In genomic region chr17:34980353-34980680, GRCh38 we compare ENCODE assay signal across 8 cellular contexts. TPM values are rescaled to one million over a fixed set of nuclear protein-coding genes. Genes with fewer than 3 reads are reported as not detected.
DNase-seq lines count a peak whose midpoint lies in the region; ATAC-seq and TF ChIP-seq lines count a peak whose summit lies in the region.

Gene LIG3, plus strand, starts transcription at chr17:34980512. Its CDS starts 2,494 bp downstream, at chr17:34983006.

- DNase-seq in GM12865 (ENCODE audit: low read depth) (peak; percentile 96), NCI-H1436 (lab: John Stamatoyannopoulos, UW) (peak; percentile 93), SW480 (ENCODE audit: low spot score) (peak; percentile 92), cardiac muscle cell (ENCODE audit: low read depth in 1 of 2, low spot score in 1 of 2) (peak; percentile 95 to 96), tibial nerve (ENCODE audit: low spot score in 2 of 2) (peak; percentile 83 to 89)
- DNase-seq in activated naive CD8-positive, alpha-beta T cell treated with anti-CD3 and anti-CD28 coated beads, Interleukin-2, amount 50 U/mL, for 24 hours = peak; percentile 96

- peak; percentile 89 for ATAC-seq in HG02798 (IDR thresholded peaks at IDR 0.05; ENCODE audit: poor library complexity, unreplicated experiment)
- peak; percentile 87 for ATAC-seq in activated naive CD8-positive, alpha-beta T cell treated with anti-CD3 and anti-CD28 coated beads, Interleukin-2, amount 50 U/mL, for 24 hours

- peak within 1 kb of the TSS; percentile 86 for H3K4me2 ChIP-seq in parathyroid adenoma (ENCODE audit: low read length)

- WGBS in tibial nerve, 2 donors = 0 to 1% methylated on average over 5 to 23 of the region's 39 CpGs

- TF ChIP-seq EP300 in tibial nerve (IDR thresholded peaks at IDR 0.05) = peak in 1 of 2 donors; percentile 86

- no peak for TF ChIP-seq CTCF in GM12865 (IDR thresholded peaks at IDR 0.05; ENCODE audit: insufficient read depth, low read depth, low read length, missing control alignments)
- TF ChIP-seq CTCF in cardiac muscle cell (IDR thresholded peaks at IDR 0.05; ENCODE audit: low read depth, low read length) = no peak
- TF ChIP-seq CTCF in parathyroid adenoma (IDR thresholded peaks at IDR 0.05) = no peak
- peak in 1 of 5 experiments; percentile 33 for TF ChIP-seq CTCF in tibial nerve (IDR thresholded peaks at IDR 0.05)

- H2AFZ ChIP-seq in parathyroid adenoma = peak within 1 kb of the TSS; percentile 94

- H3K36me3 ChIP-seq in cardiac muscle cell (no peaks in the 10 kb centered on the region), parathyroid adenoma (ENCODE audit: control insufficient read depth, insufficient read depth, low read length) (no peaks in the 10 kb centered on the region), tibial nerve (no peaks in the 10 kb centered on the region)

- peaks cover 53% of the 10 kb centered on the region for H3K4me1 Mint-ChIP-seq in activated naive CD8-positive, alpha-beta T cell treated with anti-CD3 and anti-CD28 coated beads, Interleukin-2, amount 50 U/mL, for 24 hours

- H3K4me1 ChIP-seq in cardiac muscle cell (ENCODE audit: low read depth) (peaks cover 18% of the 10 kb centered on the region), parathyroid adenoma (peaks cover 10% of the 10 kb centered on the region), tibial nerve (peaks cover 0 to 39% (median 14%) of the 10 kb centered on the region in 4 donors)

- no peaks in the 10 kb centered on the region for H3K27me3 Mint-ChIP-seq in activated naive CD8-positive, alpha-beta T cell treated with anti-CD3 and anti-CD28 coated beads, Interleukin-2, amount 50 U/mL, for 24 hours

- H3K9me3 ChIP-seq in cardiac muscle cell (ENCODE audit: low read depth) (no peaks in the 10 kb centered on the region), parathyroid adenoma (ENCODE audit: control insufficient read depth, low read length) (no peaks in the 10 kb centered on the region), tibial nerve (no peaks in the 10 kb centered on the region)

- H3K79me2 ChIP-seq in parathyroid adenoma = peaks cover 10% of the 10 kb centered on the region

- peak within 1 kb of the TSS; percentile 95 for H3K27ac Mint-ChIP-seq in activated naive CD8-positive, alpha-beta T cell treated with anti-CD3 and anti-CD28 coated beads, Interleukin-2, amount 50 U/mL, for 24 hours

- peak within 1 kb of the TSS; percentile 68 for H3K9ac ChIP-seq in parathyroid adenoma

- H3K27ac ChIP-seq in cardiac muscle cell (peak within 1 kb of the TSS; percentile 99), parathyroid adenoma (peak within 1 kb of the TSS; percentile 86), tibial nerve (peak within 1 kb of the TSS; percentile 93 to 100 (median 98))

- peaks cover 21% of the 10 kb centered on the region for H3K36me3 Mint-ChIP-seq in activated naive CD8-positive, alpha-beta T cell treated with anti-CD3 and anti-CD28 coated beads, Interleukin-2, amount 50 U/mL, for 24 hours (ENCODE audit: low read depth)

- TF ChIP-seq POLR2A in tibial nerve (IDR thresholded peaks at IDR 0.05) = peak; percentile 22 to 64

- H3K27me3 ChIP-seq in cardiac muscle cell = no peaks in the 10 kb centered on the region
- no peaks in the 10 kb centered on the region for H3K27me3 ChIP-seq in parathyroid adenoma (ENCODE audit: control insufficient read depth, insufficient read depth, low read length)
- H3K27me3 ChIP-seq in tibial nerve = no peaks in the 10 kb centered on the region

- H3K4me3 Mint-ChIP-seq in activated naive CD8-positive, alpha-beta T cell treated with anti-CD3 and anti-CD28 coated beads, Interleukin-2, amount 50 U/mL, for 24 hours = peak within 1 kb of the TSS; percentile 94

- no peaks in the 10 kb centered on the region for H3K9me3 Mint-ChIP-seq in activated naive CD8-positive, alpha-beta T cell treated with anti-CD3 and anti-CD28 coated beads, Interleukin-2, amount 50 U/mL, for 24 hours

- H3K4me3 ChIP-seq in GM12865 (ENCODE audit: low read depth, low read length) (peak within 1 kb of the TSS; percentile 93), cardiac muscle cell (peak within 1 kb of the TSS; percentile 87), parathyroid adenoma (ENCODE audit: low read depth, low read length) (peak within 1 kb of the TSS; percentile 66), tibial nerve (peak within 1 kb of the TSS; percentile 82 to 97 (median 90))

RNA-seq across cellular contexts. Expression of gene LIG3, which starts in this region (rescaled TPM):
- total RNA-seq in cardiac muscle cell (48.9 and 85.5 TPM in 2 replicates), tibial nerve (10 to 100 TPM; 15.3 to 42.6 (median 37.0) TPM)
- 27.9 and 37.7 TPM in 2 replicates for polyA plus RNA-seq in cardiac muscle cell

Comparison
In these comparisons a context has a peak if more than half of its experiments do, and no peak if none do; other contexts are left out.
1. Peak in every context shown above with its lines: DNase-seq, ATAC-seq, H3K4me3 ChIP-seq and H3K27ac ChIP-seq.